Comparison of ENCODE assay signal across 19 cellular contexts in the genomic region with DNA sequence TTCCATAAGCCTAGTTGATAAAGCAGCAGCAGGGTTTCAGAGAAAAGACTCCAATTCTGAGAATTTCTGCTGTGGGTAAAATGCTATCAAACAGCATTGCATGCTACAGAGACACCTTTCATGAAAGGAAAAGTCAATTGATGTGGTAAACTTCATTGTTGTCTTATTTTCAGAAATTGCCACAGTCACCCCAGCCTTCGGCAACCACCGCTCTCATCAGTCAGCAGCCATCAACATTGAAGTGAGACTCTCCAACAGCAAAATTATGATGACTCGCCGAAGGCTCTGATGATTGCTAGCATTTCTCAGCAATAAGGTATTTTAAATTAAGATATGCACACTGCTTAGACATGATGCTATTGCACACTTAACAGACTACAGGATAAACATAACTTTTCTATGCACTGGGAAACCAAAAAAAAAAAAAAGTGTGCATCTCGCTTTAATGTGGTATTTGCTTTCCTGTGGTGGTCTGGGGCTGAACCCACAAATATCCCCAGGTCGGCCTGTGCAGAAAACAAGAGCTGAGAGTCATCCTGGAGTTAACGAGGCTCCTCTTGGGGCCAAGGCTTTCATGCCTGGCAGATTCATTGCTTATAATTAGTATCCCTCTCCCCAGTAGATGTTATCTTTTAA.
"Had no signal": no experiment of that assay in that cellular context is flagged by ENCODE, and none has a peak within 500 bp of the region (broad histone marks: within the 10 kb centered on the region; RNA-seq: fewer than 3 reads in every experiment).

No MANE protein-coding gene starts in this region.

- H3K4me3 Mint-ChIP-seq: activated T-cell treated with anti-CD3 and anti-CD28 coated beads, Interleukin-2, amount 50 U/mL, for 72 hours; natural killer cell; stimulated activated memory B cell treated with anti-CD40 and anti-IgM and Interleukin-4, amounts not matched to agents 10 μg/mL and 1 μg/mL and 100 μg/mL, for 72 hours had no signal

- H3K36me3 ChIP-seq: brain microvascular endothelial cell, neutrophil, spleen, thyroid gland had no signal

- H3K4me1 Mint-ChIP-seq: stimulated activated memory B cell treated with anti-CD40 and anti-IgM and Interleukin-4, amounts not matched to agents 10 μg/mL and 1 μg/mL and 100 μg/mL, for 72 hours had no signal

- H3K27ac ChIP-seq: brain microvascular endothelial cell, neutrophil, spleen, thyroid gland had no signal

- DNase-seq: activated gamma-delta T cell treated with Interleukin-2 at 50 U/mL for 16 hours; anterior cingulate cortex; brain microvascular endothelial cell; cerebellar nuclear complex; cortex of kidney; erythroblast; foreskin melanocyte; glutamatergic neuron; hypothalamus; natural killer cell; stimulated activated CD4-positive, alpha-beta T cell treated with anti-CD3 and anti-CD28 coated beads, Interleukin-4, amount 100 ng/mL, for 4 hours; thyroid gland had no signal

- H3K27ac Mint-ChIP-seq: activated T-cell treated with anti-CD3 and anti-CD28 coated beads, Interleukin-2, amount 50 U/mL, for 72 hours; natural killer cell; stimulated activated memory B cell treated with anti-CD40 and anti-IgM and Interleukin-4, amounts not matched to agents 10 μg/mL and 1 μg/mL and 100 μg/mL, for 72 hours had no signal

- H3K36me3 Mint-ChIP-seq: natural killer cell; stimulated activated memory B cell treated with anti-CD40 and anti-IgM and Interleukin-4, amounts not matched to agents 10 μg/mL and 1 μg/mL and 100 μg/mL, for 72 hours had no signal

- H3K4me3 ChIP-seq: lung, spleen, thyroid gland had no signal

- H3K9me3 Mint-ChIP-seq: natural killer cell had no signal

- H3K4me1 ChIP-seq: spleen, thyroid gland had no signal

- ATAC-seq: left lobe of liver; SK-N-SH treated with all-trans-retinoic acid at 6 μM for 48 hours; stimulated activated memory B cell treated with anti-CD40 and anti-IgM and Interleukin-4, amounts not matched to agents 10 μg/mL and 1 μg/mL and 100 μg/mL, for 72 hours had no signal

- H3K9me3 ChIP-seq: neutrophil, spleen, thyroid gland had no signal

- H3K27me3 ChIP-seq: brain microvascular endothelial cell, thyroid gland had no signal
